19 cellular contexts compared by ENCODE assay signal in genomic region chr1:207219979-207220889, GRCh38.
DNase-seq lines count a peak whose midpoint lies in the region; ATAC-seq, FAIRE-seq and TF ChIP-seq lines count a peak whose summit lies in the region.
"Had no signal": no experiment of that assay in that cellular context is flagged by ENCODE, and none has a peak within 500 bp of the region (broad histone marks: within the 10 kb centered on the region; RNA-seq: fewer than 3 reads in every experiment).

No MANE protein-coding gene starts in this region.

- no peak overlapping the region for H2BK20ac ChIP-seq in H9 (ENCODE audit: low read depth, low read length, poor library complexity, severe bottlenecking)

- no peak overlapping the region for H3K4ac ChIP-seq in H9 (ENCODE audit: low read depth, low read length)

- H3K9ac ChIP-seq in H9 (ENCODE audit: extremely low read depth, insufficient read length, low read length): no peak overlapping the region
- H3K9ac ChIP-seq in neural progenitor cell: no peak overlapping the region
- H3K9ac ChIP-seq: BLaER1 had no signal

- H3K4me3 Mint-ChIP-seq in H9: no peak overlapping the region
- no peak overlapping the region for H3K4me3 Mint-ChIP-seq in neural progenitor cell
- H3K4me3 Mint-ChIP-seq: CD4-positive, alpha-beta memory T cell had no signal

- no peak overlapping the region for H3K56ac ChIP-seq in H9 (ENCODE audit: insufficient read length, low read depth, low read length)

- no peak for FAIRE-seq in small intestine (lab: Jason Lieb, UNC)
- FAIRE-seq: GM12891 had no signal

- H2BK12ac ChIP-seq in H9 (ENCODE audit: insufficient read length, low read depth, low read length): no peak overlapping the region

- H3K14ac ChIP-seq in H9 (ENCODE audit: insufficient read depth, low read length): no peak overlapping the region

- no peaks in the 10 kb centered on the region for H3K79me2 ChIP-seq in H9 (ENCODE audit: insufficient read depth, low read length)
- no peaks in the 10 kb centered on the region for H3K79me2 ChIP-seq in neural progenitor cell (ENCODE audit: low read depth)

- H3K27ac ChIP-seq in H9 (ENCODE audit: insufficient read length, low read depth, low read length) (no peak overlapping the region), foreskin keratinocyte (peak overlapping the region; percentile 65), neural progenitor cell (no peak overlapping the region), small intestine (ENCODE audit: low read depth in 1 of 2, low read length in 1 of 2) (no peak overlapping the region)
- H3K27ac ChIP-seq: BLaER1, SK-N-MC had no signal

- no peak overlapping the region for H2BK5ac ChIP-seq in H9 (ENCODE audit: insufficient read length, low read length)

- no peak overlapping the region for H4K8ac ChIP-seq in H9 (replicated peaks; ENCODE audit: insufficient read length, low read depth, low read length)

- H3K27ac Mint-ChIP-seq in H9: peak overlapping the region in 1 of 3 experiments; percentile 57; a peak in 1 of 7 replicates
- H3K27ac Mint-ChIP-seq in neural progenitor cell: no peak overlapping the region
- H3K27ac Mint-ChIP-seq: CD4-positive, alpha-beta memory T cell had no signal

- H3K23ac ChIP-seq in H9 (ENCODE audit: insufficient read length, low read depth, low read length): no peak overlapping the region

- H4K91ac ChIP-seq in H9 (ENCODE audit: insufficient read length, low read depth, low read length): no peak overlapping the region

- TF ChIP-seq CTCF in H9 (conservative IDR thresholded peaks at IDR 0.05) (peak; percentile 48; the same call in 2 of the 3 replicates), foreskin keratinocyte (conservative IDR thresholded peaks at IDR 0.05) (no peak), neural progenitor cell (IDR thresholded peaks at IDR 0.05) (peak; percentile 8)

- H3K4me1 Mint-ChIP-seq in H9 (peaks cover 33 to 37% of the 10 kb centered on the region in 2 experiments), neural progenitor cell (no peaks in the 10 kb centered on the region)

- H2AK5ac ChIP-seq in H9 (ENCODE audit: insufficient read length, low read length): no peak overlapping the region

- H3K4me1 ChIP-seq in H9 (ENCODE audit: insufficient read depth, low read length): no peaks in the 10 kb centered on the region; the same call in 1 of the 2 replicates
- peaks cover 43% of the 10 kb centered on the region for H3K4me1 ChIP-seq in foreskin keratinocyte
- H3K4me1 ChIP-seq in neural progenitor cell: no peaks in the 10 kb centered on the region
- no peaks in the 10 kb centered on the region for H3K4me1 ChIP-seq in small intestine (ENCODE audit: control insufficient read depth in 2 of 2, insufficient read depth in 1 of 2, low read depth in 1 of 2, low read length in 1 of 2)
- H3K4me1 ChIP-seq: BLaER1 had no signal

- H3K4me3 ChIP-seq in neural progenitor cell: no peak overlapping the region
- no peak overlapping the region for H3K4me3 ChIP-seq in small intestine (ENCODE audit: low read depth in 1 of 2, low read length in 2 of 2)
- H3K4me3 ChIP-seq: BLaER1, SK-N-MC had no signal

- H2AFZ ChIP-seq in H9 (ENCODE audit: low read length) (no peak overlapping the region), neural progenitor cell (replicated peaks) (no peak overlapping the region)

- H4K20me1 ChIP-seq in H9 (ENCODE audit: control insufficient read depth, insufficient read depth, insufficient read length) (no peaks in the 10 kb centered on the region), neural progenitor cell (ENCODE audit: low read depth) (no peaks in the 10 kb centered on the region)
- H4K20me1 ChIP-seq: BLaER1 had no signal

- H3F3A ChIP-seq in neural progenitor cell (ENCODE audit: low read depth): no peaks in the 10 kb centered on the region

- H3K36me3 ChIP-seq in neural progenitor cell (no peaks in the 10 kb centered on the region), small intestine (ENCODE audit: control insufficient read depth in 2 of 2, insufficient read depth in 2 of 2, low read length in 2 of 2) (no peaks in the 10 kb centered on the region)
- H3K36me3 ChIP-seq: BLaER1 had no signal

- H3K27me3 ChIP-seq in H9 (ENCODE audit: insufficient read depth, low read length) (no peaks in the 10 kb centered on the region), foreskin keratinocyte (no peaks in the 10 kb centered on the region), neural progenitor cell (no peaks in the 10 kb centered on the region), small intestine (ENCODE audit: control insufficient read depth in 2 of 2, insufficient read depth in 2 of 2, low read length in 2 of 2) (no peaks in the 10 kb centered on the region)
- H3K27me3 ChIP-seq: BLaER1 had no signal

- H3K79me1 ChIP-seq in H9 (ENCODE audit: insufficient read depth, low read depth, low read length, poor library complexity, severe bottlenecking): no peaks in the 10 kb centered on the region

- ATAC-seq in SK-N-SH treated with all-trans-retinoic acid at 6 μM for 48 hours (peak; percentile 23; the same call in 2 of the 3 replicates), foreskin keratinocyte (no peak), GM18868 (IDR thresholded peaks at IDR 0.05; ENCODE audit: unreplicated experiment) (no peak), GM21423 (IDR thresholded peaks at IDR 0.05; ENCODE audit: unreplicated experiment) (no peak), HG02852 (IDR thresholded peaks at IDR 0.05; ENCODE audit: unreplicated experiment) (no peak)

- H3K9me3 ChIP-seq in H9 (ENCODE audit: control insufficient read depth, low read depth, low read length) (no peaks in the 10 kb centered on the region), neural progenitor cell (ENCODE audit: low read depth) (no peaks in the 10 kb centered on the region), small intestine (ENCODE audit: control insufficient read depth, low read depth) (no peaks in the 10 kb centered on the region)
- H3K9me3 ChIP-seq: BLaER1 had no signal

- DNase-seq in H9 (peak; percentile 64), foreskin keratinocyte (no peak), neural progenitor cell (ENCODE audit: low spot score) (no peak), small intestine (no peak)
- DNase-seq: Calu3; CD4-positive, alpha-beta memory T cell; EL; HCEC 1CT; NCI-H1105 treated with DMSO at 0.1 percent for 48 hours; NCI-H1694; NCI-H2081 treated with DMSO at 0.1 percent for 48 hours; SHP77 had no signal

- H4K5ac ChIP-seq in H9 (ENCODE audit: insufficient read length, low read depth, low read length): no peak overlapping the region

- H2BK120ac ChIP-seq in H9 (ENCODE audit: low read depth, low read length, poor library complexity, severe bottlenecking): no peak overlapping the region

- no peak overlapping the region for H3K18ac ChIP-seq in H9 (ENCODE audit: insufficient read length, low read depth, low read length)

- H3K9me3 Mint-ChIP-seq in H9 (peaks cover 0 to under 1% of the 10 kb centered on the region in 2 experiments; a peak in 1 of 5 replicates), neural progenitor cell (no peaks in the 10 kb centered on the region)

- H3K36me3 Mint-ChIP-seq in H9 (ENCODE audit: insufficient read depth in 1 of 3, low read depth in 3 of 3) (no peaks in the 10 kb centered on the region), neural progenitor cell (no peaks in the 10 kb centered on the region)
- H3K36me3 Mint-ChIP-seq: CD4-positive, alpha-beta memory T cell had no signal

- H3K4me2 ChIP-seq in H9 (ENCODE audit: insufficient read depth, insufficient read length, low read length) (no peak overlapping the region), neural progenitor cell (no peak overlapping the region)
- H3K4me2 ChIP-seq: BLaER1 had no signal

- H2BK15ac ChIP-seq in H9 (ENCODE audit: low read depth, low read length): no peak overlapping the region

- H3K23me2 ChIP-seq in H9 (ENCODE audit: insufficient read length, low read depth, low read length, poor library complexity, severe bottlenecking): no peaks in the 10 kb centered on the region

- H3K27me3 Mint-ChIP-seq in H9 (ENCODE audit: low read depth): no peaks in the 10 kb centered on the region
- H3K27me3 Mint-ChIP-seq in neural progenitor cell (ENCODE audit: insufficient read depth, low read depth): no peaks in the 10 kb centered on the region

- no peak overlapping the region for H3T11ph ChIP-seq in H9 (ENCODE audit: low read length)

- no CpG with 5 or more reads among the region's 24 CpGs for WGBS in H9 (ENCODE audit: extremely low coverage, insufficient read length, low lambda C conversion rate)
- 87 to 93% (median 90%) methylated on average over 24 of the region's 24 CpGs for WGBS in small intestine, 3 donors

TF ChIP-seq in SK-N-SH treated with all-trans-retinoic acid at 6 μM for 48 hours, 23 proteins besides CTCF, POLR2A, EP300 and RAD21:
- no peak for TF ChIP-seq PPARA (CRISPR knock-in tag; IDR thresholded peaks at IDR 0.05; ENCODE audit: borderline replicate concordance)
- TF ChIP-seq ZC3H10 (CRISPR knock-in tag; IDR thresholded peaks at IDR 0.05): peak; percentile 84
- TF ChIP-seq TOX (CRISPR knock-in tag; IDR thresholded peaks at IDR 0.05; ENCODE audit: borderline replicate concordance): peak; percentile 63
- TF ChIP-seq RARB (CRISPR knock-in tag; IDR thresholded peaks at IDR 0.05): 0 out of 2 replicates have a peak, but pooled peaks have one; percentile 67
